ENCODE assay signal across 21 cellular contexts in the genomic region with DNA sequence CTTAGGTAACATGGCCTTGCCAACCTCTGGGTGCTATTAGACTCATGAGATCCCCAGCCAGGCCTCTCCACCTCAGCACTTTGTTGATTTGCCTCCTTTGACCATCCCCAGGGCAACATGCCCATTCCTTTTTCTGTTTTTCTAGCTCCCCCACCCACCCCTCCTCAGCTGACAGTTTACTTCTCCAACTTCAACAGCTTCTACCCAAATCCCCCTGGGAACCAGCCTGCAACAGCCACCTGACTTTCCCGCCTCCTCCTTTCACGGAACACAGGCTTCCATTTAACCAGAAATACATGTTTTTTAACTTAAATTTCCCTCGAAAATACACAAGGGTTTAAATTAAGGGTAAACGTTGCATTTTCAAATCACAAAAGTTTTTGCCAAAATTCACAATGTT.
"Had no signal": no experiment of that assay in that cellular context is flagged by ENCODE, and none has a peak within 500 bp of the region (broad histone marks: within the 10 kb centered on the region; RNA-seq: fewer than 3 reads in every experiment).

No MANE protein-coding gene starts in this region.

- H2AFZ ChIP-seq: hepatocyte had no signal

- H3K4me1 ChIP-seq: right atrium auricular region, suprapubic skin, thyroid gland had no signal

- H3K9me3 Mint-ChIP-seq: type B pancreatic cell had no signal

- H3K9me3 ChIP-seq: esophagus squamous epithelium, right atrium auricular region, thyroid gland had no signal

- H3K4me3 Mint-ChIP-seq: nephron, type B pancreatic cell had no signal

- H3K4me3 ChIP-seq: esophagus squamous epithelium, hepatocyte, lung, right atrium auricular region, suprapubic skin, thyroid gland had no signal

- H3K4me1 Mint-ChIP-seq: nephron had no signal

- FAIRE-seq: colon, small intestine, urothelium cell line had no signal

- H3K79me2 ChIP-seq: hepatocyte had no signal

- H3K27me3 Mint-ChIP-seq: type B pancreatic cell had no signal

- DNase-seq: dermis blood vessel endothelial cell; esophagus squamous epithelium; foreskin fibroblast; head of caudate nucleus; left colon; left ventricle myocardium superior; mesenchymal stem cell; midbrain; posterior cingulate gyrus; small intestine; stimulated activated CD4-positive, alpha-beta T cell treated with anti-CD3 and anti-CD28 coated beads, Interleukin-12 subunit alpha, Interleukin-12 subunit beta, amount 100 ng/mL, for 4 hours; stimulated activated naive CD8-positive, alpha-beta T cell treated with anti-CD3 and anti-CD28 coated beads, Interleukin-15, Interleukin-2, amounts not matched to agents 100 U/mL and 50 U/mL, for 24 hours; thyroid gland had no signal

- H3K27me3 ChIP-seq: esophagus squamous epithelium, hepatocyte, right atrium auricular region, suprapubic skin, thyroid gland had no signal

- H3K36me3 ChIP-seq: esophagus squamous epithelium, right atrium auricular region, suprapubic skin, thyroid gland had no signal

- H3K27ac Mint-ChIP-seq: nephron, type B pancreatic cell had no signal

- H3K4me2 ChIP-seq: hepatocyte had no signal

- H3K27ac ChIP-seq: esophagus squamous epithelium, hepatocyte, right atrium auricular region, suprapubic skin, thyroid gland had no signal
